1 cellular context compared by ENCODE assay signal in the genomic region with DNA sequence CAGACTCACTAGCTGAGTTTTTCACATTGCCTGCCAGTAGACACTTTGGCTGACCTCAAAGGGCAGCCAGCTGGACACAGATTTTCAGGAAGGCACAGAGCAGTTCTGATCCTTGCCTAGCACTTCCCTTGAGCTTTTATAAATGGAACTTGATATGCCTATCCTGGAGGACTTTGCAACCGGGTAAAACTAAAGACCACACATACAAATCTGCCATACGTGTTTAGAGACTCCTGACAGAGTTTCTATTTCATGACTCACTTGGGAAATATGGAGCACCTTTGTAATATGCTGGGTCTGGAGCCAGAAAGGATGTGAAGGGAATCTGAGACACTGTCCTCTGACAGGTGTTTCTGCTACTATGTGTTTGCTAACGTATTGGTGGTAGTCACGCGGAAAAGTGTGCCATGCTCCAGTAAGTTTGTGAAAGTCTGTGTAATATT.
A peak's percentile ranks its signal among the peaks of the same experiment; 100 is the strongest.
TF ChIP-seq lines count a peak whose summit lies in the region.

No MANE protein-coding gene starts in this region.

TF ChIP-seq in GM12878, 131 proteins besides CTCF, POLR2A, EP300 and RAD21:
- TF ChIP-seq, protein P1, sequence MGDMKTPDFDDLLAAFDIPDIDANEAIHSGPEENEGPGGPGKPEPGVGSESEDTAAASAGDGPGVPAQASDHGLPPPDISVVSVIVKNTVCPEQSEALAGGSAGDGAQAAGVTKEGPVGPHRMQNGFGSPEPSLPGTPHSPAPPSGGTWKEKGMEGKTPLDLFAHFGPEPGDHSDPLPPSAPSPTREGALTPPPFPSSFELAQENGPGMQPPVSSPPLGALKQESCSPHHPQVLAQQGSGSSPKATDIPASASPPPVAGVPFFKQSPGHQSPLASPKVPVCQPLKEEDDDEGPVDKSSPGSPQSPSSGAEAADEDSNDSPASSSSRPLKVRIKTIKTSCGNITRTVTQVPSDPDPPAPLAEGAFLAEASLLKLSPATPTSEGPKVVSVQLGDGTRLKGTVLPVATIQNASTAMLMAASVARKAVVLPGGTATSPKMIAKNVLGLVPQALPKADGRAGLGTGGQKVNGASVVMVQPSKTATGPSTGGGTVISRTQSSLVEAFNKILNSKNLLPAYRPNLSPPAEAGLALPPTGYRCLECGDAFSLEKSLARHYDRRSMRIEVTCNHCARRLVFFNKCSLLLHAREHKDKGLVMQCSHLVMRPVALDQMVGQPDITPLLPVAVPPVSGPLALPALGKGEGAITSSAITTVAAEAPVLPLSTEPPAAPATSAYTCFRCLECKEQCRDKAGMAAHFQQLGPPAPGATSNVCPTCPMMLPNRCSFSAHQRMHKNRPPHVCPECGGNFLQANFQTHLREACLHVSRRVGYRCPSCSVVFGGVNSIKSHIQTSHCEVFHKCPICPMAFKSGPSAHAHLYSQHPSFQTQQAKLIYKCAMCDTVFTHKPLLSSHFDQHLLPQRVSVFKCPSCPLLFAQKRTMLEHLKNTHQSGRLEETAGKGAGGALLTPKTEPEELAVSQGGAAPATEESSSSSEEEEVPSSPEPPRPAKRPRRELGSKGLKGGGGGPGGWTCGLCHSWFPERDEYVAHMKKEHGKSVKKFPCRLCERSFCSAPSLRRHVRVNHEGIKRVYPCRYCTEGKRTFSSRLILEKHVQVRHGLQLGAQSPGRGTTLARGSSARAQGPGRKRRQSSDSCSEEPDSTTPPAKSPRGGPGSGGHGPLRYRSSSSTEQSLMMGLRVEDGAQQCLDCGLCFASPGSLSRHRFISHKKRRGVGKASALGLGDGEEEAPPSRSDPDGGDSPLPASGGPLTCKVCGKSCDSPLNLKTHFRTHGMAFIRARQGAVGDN (IDR thresholded peaks at IDR 0.05): 0 out of 2 replicates have a peak, but pooled peaks have one; percentile 24
- TF ChIP-seq RBBP5 (conservative IDR thresholded peaks at IDR 0.05): no peak
- TF ChIP-seq PAX5 (IDR thresholded peaks at IDR 0.05; ENCODE audit: borderline replicate concordance, low read depth, low read length): peak; percentile 24; the same call in 1 of the 2 replicates
- peak; percentile 46 for TF ChIP-seq IKZF1 (conservative IDR thresholded peaks at IDR 0.05)
- TF ChIP-seq IKZF2 (IDR thresholded peaks at IDR 0.05): peak; percentile 27 to 31; a peak in 2 of 4 replicates
- TF ChIP-seq BHLHE40 (IDR thresholded peaks at IDR 0.05; ENCODE audit: borderline replicate concordance in 1 of 2, low read depth in 2 of 2, low read length in 1 of 2): peak in 1 of 2 experiments; percentile 66; a peak in 2 of 4 replicates
